1 cellular context compared by ENCODE assay signal in the genomic region with DNA sequence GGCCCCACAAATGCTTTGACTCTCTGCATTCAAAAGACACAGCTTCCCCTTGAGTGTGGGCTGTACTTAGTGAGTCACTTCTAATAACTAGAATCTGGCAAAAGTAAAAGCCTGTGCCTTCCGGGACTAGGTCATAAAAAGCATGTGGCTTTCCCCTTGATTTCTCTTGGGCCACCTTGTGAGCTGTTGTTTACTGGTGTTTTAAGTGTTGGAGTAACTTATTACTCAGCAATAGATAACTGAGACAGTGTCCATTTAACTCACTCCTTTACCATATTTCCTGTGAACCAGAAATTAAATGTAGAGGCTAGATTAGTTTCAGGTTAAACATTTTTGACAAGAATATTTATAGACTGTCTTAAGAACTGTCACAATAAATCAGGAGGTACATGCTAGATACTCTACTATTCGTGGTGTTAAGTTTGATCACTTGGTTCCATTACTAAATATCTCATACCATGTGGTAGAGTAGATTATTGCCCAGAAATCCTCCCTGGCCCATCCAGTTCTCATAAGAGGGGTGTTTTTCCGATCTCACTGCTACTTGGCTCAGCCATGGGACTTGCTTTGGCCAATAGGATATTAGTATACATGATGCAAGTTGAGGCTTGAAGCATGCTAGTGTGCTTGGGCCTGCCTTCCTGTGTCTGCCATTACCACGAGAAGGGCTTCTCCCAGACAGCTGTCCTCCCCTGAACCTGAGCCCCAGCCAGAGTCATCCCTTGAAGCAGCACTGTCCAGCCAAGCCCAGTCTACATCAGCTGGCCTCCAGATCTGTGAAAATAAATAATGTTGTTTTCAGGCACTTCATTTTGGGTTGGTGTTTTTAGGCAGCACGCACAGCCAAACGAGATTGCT.
TF ChIP-seq lines count a peak whose summit lies in the region.

No MANE protein-coding gene starts in this region.

TF ChIP-seq in GM12878, 131 proteins besides CTCF, POLR2A, EP300 and RAD21 (continued from another document):
- TF ChIP-seq, protein P1, sequence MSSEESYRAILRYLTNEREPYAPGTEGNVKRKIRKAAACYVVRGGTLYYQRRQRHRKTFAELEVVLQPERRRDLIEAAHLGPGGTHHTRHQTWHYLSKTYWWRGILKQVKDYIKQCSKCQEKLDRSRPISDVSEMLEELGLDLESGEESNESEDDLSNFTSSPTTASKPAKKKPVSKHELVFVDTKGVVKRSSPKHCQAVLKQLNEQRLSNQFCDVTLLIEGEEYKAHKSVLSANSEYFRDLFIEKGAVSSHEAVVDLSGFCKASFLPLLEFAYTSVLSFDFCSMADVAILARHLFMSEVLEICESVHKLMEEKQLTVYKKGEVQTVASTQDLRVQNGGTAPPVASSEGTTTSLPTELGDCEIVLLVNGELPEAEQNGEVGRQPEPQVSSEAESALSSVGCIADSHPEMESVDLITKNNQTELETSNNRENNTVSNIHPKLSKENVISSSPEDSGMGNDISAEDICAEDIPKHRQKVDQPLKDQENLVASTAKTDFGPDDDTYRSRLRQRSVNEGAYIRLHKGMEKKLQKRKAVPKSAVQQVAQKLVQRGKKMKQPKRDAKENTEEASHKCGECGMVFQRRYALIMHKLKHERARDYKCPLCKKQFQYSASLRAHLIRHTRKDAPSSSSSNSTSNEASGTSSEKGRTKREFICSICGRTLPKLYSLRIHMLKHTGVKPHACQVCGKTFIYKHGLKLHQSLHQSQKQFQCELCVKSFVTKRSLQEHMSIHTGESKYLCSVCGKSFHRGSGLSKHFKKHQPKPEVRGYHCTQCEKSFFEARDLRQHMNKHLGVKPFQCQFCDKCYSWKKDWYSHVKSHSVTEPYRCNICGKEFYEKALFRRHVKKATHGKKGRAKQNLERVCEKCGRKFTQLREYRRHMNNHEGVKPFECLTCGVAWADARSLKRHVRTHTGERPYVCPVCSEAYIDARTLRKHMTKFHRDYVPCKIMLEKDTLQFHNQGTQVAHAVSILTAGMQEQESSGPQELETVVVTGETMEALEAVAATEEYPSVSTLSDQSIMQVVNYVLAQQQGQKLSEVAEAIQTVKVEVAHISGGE (CRISPR knock-in tag; IDR thresholded peaks at IDR 0.05) = no peak
